ENCODE assay signal across 9 cellular contexts in genomic region chr2:188979119-188979729, GRCh38. TPM values are rescaled to one million over a fixed set of nuclear protein-coding genes. Genes with fewer than 3 reads are reported as not detected.
DNase-seq lines count a peak whose midpoint lies in the region; ATAC-seq, FAIRE-seq and TF ChIP-seq lines count a peak whose summit lies in the region.
"Had no signal": no experiment of that assay in that cellular context is flagged by ENCODE, and none has a peak within 500 bp of the region (broad histone marks: within the 10 kb centered on the region; RNA-seq: fewer than 3 reads in every experiment).

No MANE protein-coding gene starts in this region.

- no peaks in the 10 kb centered on the region for H3K9me3 ChIP-seq in astrocyte (ENCODE audit: insufficient read depth, low read depth, low read length)

- no peaks in the 10 kb centered on the region for H3K27me3 ChIP-seq in astrocyte (ENCODE audit: insufficient read depth, low read length)

- no peaks in the 10 kb centered on the region for H4K20me1 ChIP-seq in astrocyte (ENCODE audit: insufficient read depth, low read length)

- H3K4me1 ChIP-seq in astrocyte (ENCODE audit: insufficient read depth, low read length), result peaks cover 20% of the 10 kb centered on the region

- H3K4me2 ChIP-seq in astrocyte (ENCODE audit: low read length), result peak overlapping the region; percentile 69

- DNase-seq in GM19239 (ENCODE audit: insufficient read length, low spot score), result no peak
- DNase-seq in astrocyte (ENCODE audit: low read depth), result no peak
- no peak for DNase-seq in middle frontal gyrus (ENCODE audit: extremely low spot score, low spot score)
- no peak for DNase-seq in activated CD4-positive, CD25-positive, alpha-beta regulatory T cell treated with anti-CD3 and anti-CD28 coated beads, Interleukin-2, amount 50 U/mL, for 72 hours
- no peak for DNase-seq in hepatic stellate cell (ENCODE audit: low spot score)
- DNase-seq in inferior parietal cortex (ENCODE audit: extremely low spot score), result no peak
- DNase-seq: T1000 had no signal

- TF ChIP-seq CTCF in astrocyte (IDR thresholded peaks at IDR 0.05; ENCODE audit: insufficient read depth, low read depth, low read length), result no peak

- H3K4me3 ChIP-seq in astrocyte (ENCODE audit: insufficient read depth, low read depth, low read length) (no peak overlapping the region), skin epidermis (peak overlapping the region in 4 of 7 experiments; percentile 4 to 40 (median 32))

- FAIRE-seq in GM19239 (lab: Jason Lieb, UNC) (peak; percentile 21), astrocyte (lab: Jason Lieb, UNC) (peak; percentile 34)

- no peak overlapping the region for H2AFZ ChIP-seq in astrocyte (ENCODE audit: low read depth, low read length)

- H3K36me3 ChIP-seq in astrocyte (ENCODE audit: insufficient read depth, low read length), result no peaks in the 10 kb centered on the region

- H3K4me3 Mint-ChIP-seq in astrocyte (ENCODE audit: unreplicated experiment), result peak overlapping the region; percentile 14

- peak overlapping the region; percentile 29 for H3K27ac Mint-ChIP-seq in astrocyte (ENCODE audit: unreplicated experiment)

- H3K36me3 Mint-ChIP-seq in astrocyte (ENCODE audit: low read depth, unreplicated experiment), result no peaks in the 10 kb centered on the region

- H3K27me3 Mint-ChIP-seq in astrocyte (ENCODE audit: low read depth, unreplicated experiment), result no peaks in the 10 kb centered on the region

- no peaks in the 10 kb centered on the region for H3K9me3 Mint-ChIP-seq in astrocyte (ENCODE audit: unreplicated experiment)

- H3K27ac ChIP-seq in astrocyte (ENCODE audit: low read depth, low read length), result peak overlapping the region; percentile 87
- peak overlapping the region in 13 of 21 experiments; percentile 6 to 92 (median 60) for H3K27ac ChIP-seq in skin epidermis

- H3K79me2 ChIP-seq in astrocyte (ENCODE audit: insufficient read depth, low read length), result peaks cover 46% of the 10 kb centered on the region

- H3K4me1 Mint-ChIP-seq in astrocyte (ENCODE audit: low read depth, unreplicated experiment), result peaks cover 27% of the 10 kb centered on the region

- peak overlapping the region; percentile 72 for H3K9ac ChIP-seq in astrocyte (ENCODE audit: low read length)

- peak; percentile 5 for ATAC-seq in HG02840 (IDR thresholded peaks at IDR 0.05; ENCODE audit: low FRiP score, unreplicated experiment)

RNA-seq across cellular contexts. Expression of gene COL3A1, which starts 5.1 kb away (rescaled TPM):
- 350 and 458 TPM in 2 replicates for total RNA-seq in astrocyte
